8 cellular contexts compared by ENCODE assay signal in the genomic region with DNA sequence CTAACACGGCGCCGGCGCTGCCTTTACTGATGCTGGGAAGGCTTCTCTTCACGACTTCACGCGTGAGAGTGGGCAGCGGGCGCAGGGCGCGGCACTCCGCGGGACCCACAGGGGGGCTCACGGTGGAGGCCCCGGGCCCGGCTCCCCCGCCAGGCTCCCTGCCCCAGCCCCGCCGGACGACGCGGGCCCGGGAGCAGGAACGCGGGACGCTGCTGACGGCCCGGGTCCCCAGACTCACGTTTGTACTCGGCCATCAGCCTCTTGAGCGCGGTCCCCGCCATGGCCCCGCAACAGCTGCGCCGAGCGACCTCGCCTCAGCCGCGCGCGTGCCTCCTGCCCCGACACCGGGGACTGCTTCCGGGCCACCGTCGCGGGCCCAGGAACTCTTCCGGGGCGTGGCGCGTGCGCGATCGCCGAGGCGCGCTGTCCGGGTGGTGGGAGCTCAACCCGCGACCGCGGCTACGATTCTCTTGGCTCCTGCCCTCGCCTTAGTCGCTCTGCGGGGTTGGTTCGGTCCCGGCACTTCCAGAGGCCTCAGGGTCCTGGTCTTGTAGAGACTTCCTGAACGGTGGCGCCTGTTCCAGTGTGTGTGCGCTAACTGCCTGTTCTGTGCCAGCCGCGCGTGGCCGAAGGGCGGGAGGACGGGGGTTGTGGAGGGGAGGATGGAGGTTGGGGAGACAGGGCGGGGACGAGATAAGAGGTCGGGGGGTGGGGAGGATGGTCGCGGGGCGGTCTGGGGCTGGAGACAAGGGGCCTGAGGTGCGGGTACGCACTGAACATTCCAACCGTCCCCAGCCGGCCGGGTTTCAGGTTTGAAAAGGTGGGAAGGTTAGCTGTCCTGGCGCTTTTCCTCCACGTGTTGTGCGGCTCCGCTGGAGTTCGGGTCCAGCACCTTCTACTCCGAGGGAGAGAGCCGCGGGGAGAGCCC. TPM values are rescaled to one million over a fixed set of nuclear protein-coding genes. Genes with fewer than 3 reads are reported as not detected.
DNase-seq lines count a peak whose midpoint lies in the region; ATAC-seq and TF ChIP-seq lines count a peak whose summit lies in the region.

A gene with protein sequence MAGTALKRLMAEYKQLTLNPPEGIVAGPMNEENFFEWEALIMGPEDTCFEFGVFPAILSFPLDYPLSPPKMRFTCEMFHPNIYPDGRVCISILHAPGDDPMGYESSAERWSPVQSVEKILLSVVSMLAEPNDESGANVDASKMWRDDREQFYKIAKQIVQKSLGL (minus strand): TSS at position 353 of the 928 bp plus-strand sequence. CDS start 72 bp downstream, at position 281.

- H3K36me3 Mint-ChIP-seq in T-helper 1 cell treated with Interleukin-12 subunit alpha and Interleukin-12 subunit beta and Interleukin-4 antibody, amounts not matched to agents 30 μg/mL and 1 μg/mL, for 36 hours (ENCODE audit: low read depth) = peaks cover 39% of the 10 kb centered on the region

- H3K9me3 Mint-ChIP-seq in T-helper 1 cell treated with Interleukin-12 subunit alpha and Interleukin-12 subunit beta and Interleukin-4 antibody, amounts not matched to agents 30 μg/mL and 1 μg/mL, for 36 hours = no peaks in the 10 kb centered on the region

- H3K4me3 ChIP-seq in prostate gland = peak within 1 kb of the TSS; percentile 84 to 88
- peak within 1 kb of the TSS; percentile 97 for H3K4me3 ChIP-seq in upper lobe of right lung

- H3K4me1 ChIP-seq in prostate gland (replicated peaks) (peaks cover 12% of the 10 kb centered on the region), upper lobe of right lung (peaks cover 18% of the 10 kb centered on the region)

- ATAC-seq in HG02623 (IDR thresholded peaks at IDR 0.05; ENCODE audit: unreplicated experiment) = peak; percentile 78
- ATAC-seq in left cardiac atrium = peak; percentile 98
- peak; percentile 98 for ATAC-seq in upper lobe of right lung

- peak within 1 kb of the TSS; percentile 98 for H3K4me3 Mint-ChIP-seq in T-helper 1 cell treated with Interleukin-12 subunit alpha and Interleukin-12 subunit beta and Interleukin-4 antibody, amounts not matched to agents 30 μg/mL and 1 μg/mL, for 36 hours

- intact Hi-C loops in left cardiac atrium (cut with DNase I) (loop anchor here (2.0 to 5.0 kb wide), 3 partner anchors 73 to 131 kb away; no protein-coding TSS in a partner anchor), prostate gland (cut with DNase I) (loop anchor here (2.0 to 5.0 kb wide), 3 partner anchors 15 to 131 kb away; no protein-coding TSS in a partner anchor), upper lobe of right lung (cut with DNase I) (loop anchor here (10.0 kb wide), 2 partner anchors 53 to 133 kb away; no protein-coding TSS in a partner anchor)

- peaks cover 0 to 4% of the 10 kb centered on the region in 2 donors for H3K36me3 ChIP-seq in prostate gland
- H3K36me3 ChIP-seq in upper lobe of right lung = peaks cover 42% of the 10 kb centered on the region

- DNase-seq in GM10248 (ENCODE audit: extremely low spot score) = peak; percentile 97
- DNase-seq in NCI-H1417 treated with DMSO at 0.1 percent for 48 hours (lab: John Stamatoyannopoulos, UW) = peak; percentile 16
- DNase-seq in amniotic epithelial cell (ENCODE audit: low read depth) = peak; percentile 57
- DNase-seq in left cardiac atrium = peak; percentile 85
- DNase-seq in prostate gland (ENCODE audit: low spot score) = peak; percentile 59
- peak; percentile 93 for DNase-seq in upper lobe of right lung

- CTCF ChIA-PET in GM10248 (lab: Yijun Ruan, JAX) = interaction anchor here (0.6 to 4.2 kb wide), 22 partner anchors 8 to 1172 kb away, joined by 3 to 26 read pairs (median 4); a partner anchor contains a TSS

- no peaks in the 10 kb centered on the region for H3K27me3 Mint-ChIP-seq in T-helper 1 cell treated with Interleukin-12 subunit alpha and Interleukin-12 subunit beta and Interleukin-4 antibody, amounts not matched to agents 30 μg/mL and 1 μg/mL, for 36 hours (ENCODE audit: low read depth)

- H3K27me3 ChIP-seq in prostate gland (replicated peaks; ENCODE audit: insufficient read depth) (no peaks in the 10 kb centered on the region), upper lobe of right lung (no peaks in the 10 kb centered on the region)

- TF ChIP-seq CTCF in GM10248 (IDR thresholded peaks at IDR 0.05; ENCODE audit: control extremely low read depth, extremely low read depth, low read depth, missing control alignments) (no peak), prostate gland (IDR thresholded peaks at IDR 0.05) (peak in 2 of 4 experiments; percentile 11 to 27), upper lobe of right lung (IDR thresholded peaks at IDR 0.05) (no peak)

- under 1% methylated on average over 43 of the region's 97 CpGs for WGBS in prostate gland

- POLR2A ChIA-PET in GM10248 (lab: Yijun Ruan, JAX) = interaction anchor here (0.6 to 1.0 kb wide), 2 partner anchors 8 to 1833 kb away, joined by 3 to 9 read pairs; no protein-coding TSS in a partner anchor

- H3K4me1 Mint-ChIP-seq in T-helper 1 cell treated with Interleukin-12 subunit alpha and Interleukin-12 subunit beta and Interleukin-4 antibody, amounts not matched to agents 30 μg/mL and 1 μg/mL, for 36 hours (ENCODE audit: low read depth) = peaks cover 36% of the 10 kb centered on the region

- TF ChIP-seq POLR2A in prostate gland (IDR thresholded peaks at IDR 0.05) = peak; percentile 39

- H3K27ac Mint-ChIP-seq in T-helper 1 cell treated with Interleukin-12 subunit alpha and Interleukin-12 subunit beta and Interleukin-4 antibody, amounts not matched to agents 30 μg/mL and 1 μg/mL, for 36 hours = peak within 1 kb of the TSS; percentile 89

- H3K27ac ChIP-seq in prostate gland (peak within 1 kb of the TSS; percentile 58 to 61), upper lobe of right lung (peak within 1 kb of the TSS; percentile 84)

- H3K9me3 ChIP-seq in prostate gland = no peaks in the 10 kb centered on the region
- no peaks in the 10 kb centered on the region for H3K9me3 ChIP-seq in upper lobe of right lung

RNA-seq across cellular contexts. Expression of the gene that starts here (rescaled TPM):
- total RNA-seq in left cardiac atrium (10 to 100 TPM; 62.0 to 83.0 TPM), prostate gland (10 to 100 TPM; 46.9 to 75.7 TPM), upper lobe of right lung (78.8 TPM)

Comparison
In these comparisons a context has a peak if more than half of its experiments do, and no peak if none do; other contexts are left out.
1. Peak in every context shown above with its lines: DNase-seq, ATAC-seq, H3K4me3 ChIP-seq and H3K27ac ChIP-seq.
2. DNase-seq: peak in every context shown above with its lines; median percentile 97 in GM10248; 93 in upper lobe of right lung; 85 in left cardiac atrium; 59 in prostate gland; 57 in amniotic epithelial cell; 16 in NCI-H1417 treated with DMSO at 0.1 percent for 48 hours.